In the genomic region with DNA sequence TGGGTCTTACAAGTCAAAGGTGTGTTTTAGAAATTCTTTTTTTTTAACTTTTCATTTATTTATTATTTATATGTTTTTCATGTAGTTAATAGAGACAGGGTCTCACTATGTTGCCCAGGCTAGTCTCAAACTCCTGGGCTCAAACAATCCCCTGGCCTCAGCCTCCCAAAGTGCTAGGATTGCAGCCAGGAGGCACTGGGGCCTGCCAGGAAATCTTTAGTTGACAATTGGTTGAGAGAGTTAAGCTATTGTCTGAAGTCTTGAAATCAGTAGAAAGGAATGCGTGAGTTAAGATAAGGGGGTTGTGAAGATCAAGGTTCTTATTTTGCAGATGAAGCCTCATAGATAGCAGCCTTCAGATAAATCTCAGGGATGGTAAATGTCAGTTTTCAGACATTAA, we compare ENCODE assay signal across 24 cellular contexts.
"Had no signal": no experiment of that assay in that cellular context is flagged by ENCODE, and none has a peak within 500 bp of the region (broad histone marks: within the 10 kb centered on the region; RNA-seq: fewer than 3 reads in every experiment).

No MANE protein-coding gene starts in this region.

- H3K27me3 ChIP-seq: gastrocnemius medialis, neutrophil, pancreas, right lobe of liver, tibial nerve, upper lobe of left lung had no signal

- H3K4me1 Mint-ChIP-seq: natural killer cell; stimulated activated naive B cell treated with anti-CD40 and anti-IgM and Interleukin-4, amounts not matched to agents 10 μg/mL and 1 μg/mL and 100 μg/mL, for 72 hours had no signal

- H3K27me3 Mint-ChIP-seq: stimulated activated naive CD8-positive, alpha-beta T cell treated with anti-CD3 and anti-CD28 coated beads, Interleukin-15, Interleukin-2, amounts not matched to agents 100 ng/mL and 50 ng/mL, for 24 hours had no signal

- H3K9me3 ChIP-seq: gastrocnemius medialis, neutrophil, pancreas, right lobe of liver, thoracic aorta had no signal

- H3K27ac ChIP-seq: dorsolateral prefrontal cortex, epithelial cell of prostate, gastrocnemius medialis, left ventricle myocardium inferior, lower lobe of right lung, neutrophil, pancreas, right lobe of liver, thoracic aorta, tibial nerve, upper lobe of left lung had no signal

- H3K36me3 ChIP-seq: gastrocnemius medialis, left ventricle myocardium inferior, lower lobe of right lung, neutrophil, pancreas, right lobe of liver, thoracic aorta, tibial nerve, upper lobe of left lung had no signal

- H3K36me3 Mint-ChIP-seq: natural killer cell had no signal

- H3K27ac Mint-ChIP-seq: natural killer cell; progenitor cell of endocrine pancreas; stimulated activated naive B cell treated with anti-CD40 and anti-IgM and Interleukin-4, amounts not matched to agents 10 μg/mL and 1 μg/mL and 100 μg/mL, for 72 hours; stimulated activated naive CD8-positive, alpha-beta T cell treated with anti-CD3 and anti-CD28 coated beads, Interleukin-15, Interleukin-2, amounts not matched to agents 100 ng/mL and 50 ng/mL, for 24 hours had no signal

- H3K4me3 Mint-ChIP-seq: natural killer cell; stimulated activated naive B cell treated with anti-CD40 and anti-IgM and Interleukin-4, amounts not matched to agents 10 μg/mL and 1 μg/mL and 100 μg/mL, for 72 hours; stimulated activated naive CD8-positive, alpha-beta T cell treated with anti-CD3 and anti-CD28 coated beads, Interleukin-15, Interleukin-2, amounts not matched to agents 100 ng/mL and 50 ng/mL, for 24 hours had no signal

- DNase-seq: dorsolateral prefrontal cortex; effector CD4-positive, alpha-beta T cell; foreskin fibroblast; gastrocnemius medialis; head of caudate nucleus; kidney glomerular epithelial cell; left colon; left ventricle myocardium inferior; lower lobe of right lung; natural killer cell; pancreas; right lobe of liver; small intestine; stimulated activated CD4-positive, alpha-beta T cell treated with anti-CD3 and anti-CD28 coated beads, Interleukin-15, amount 100 ng/mL, for 24 hours; stimulated activated CD4-positive, alpha-beta T cell treated with anti-CD3 and anti-CD28 coated beads, Interleukin-2, amount 100 ng/mL, for 48 hours; stimulated activated naive B cell treated with anti-CD40 and anti-IgM and Interleukin-4, amounts not matched to agents 10 μg/mL and 1 μg/mL and 100 μg/mL, for 72 hours; upper lobe of left lung had no signal

- ATAC-seq: esophagus mucosa; gastrocnemius medialis; left colon; lower lobe of right lung; natural killer cell; pancreas; right lobe of liver; stimulated activated naive B cell treated with anti-CD40 and anti-IgM and Interleukin-4, amounts not matched to agents 10 μg/mL and 1 μg/mL and 100 μg/mL, for 72 hours had no signal

- H3K4me3 ChIP-seq: dorsolateral prefrontal cortex, gastrocnemius medialis, left ventricle myocardium inferior, lower lobe of right lung, pancreas, right lobe of liver, thoracic aorta, tibial nerve, upper lobe of left lung had no signal

- H3K4me1 ChIP-seq: gastrocnemius medialis, left ventricle myocardium inferior, lower lobe of right lung, pancreas, right lobe of liver, tibial nerve, upper lobe of left lung had no signal
